Comparison of ENCODE assay signal across 2 cellular contexts in the genomic region with DNA sequence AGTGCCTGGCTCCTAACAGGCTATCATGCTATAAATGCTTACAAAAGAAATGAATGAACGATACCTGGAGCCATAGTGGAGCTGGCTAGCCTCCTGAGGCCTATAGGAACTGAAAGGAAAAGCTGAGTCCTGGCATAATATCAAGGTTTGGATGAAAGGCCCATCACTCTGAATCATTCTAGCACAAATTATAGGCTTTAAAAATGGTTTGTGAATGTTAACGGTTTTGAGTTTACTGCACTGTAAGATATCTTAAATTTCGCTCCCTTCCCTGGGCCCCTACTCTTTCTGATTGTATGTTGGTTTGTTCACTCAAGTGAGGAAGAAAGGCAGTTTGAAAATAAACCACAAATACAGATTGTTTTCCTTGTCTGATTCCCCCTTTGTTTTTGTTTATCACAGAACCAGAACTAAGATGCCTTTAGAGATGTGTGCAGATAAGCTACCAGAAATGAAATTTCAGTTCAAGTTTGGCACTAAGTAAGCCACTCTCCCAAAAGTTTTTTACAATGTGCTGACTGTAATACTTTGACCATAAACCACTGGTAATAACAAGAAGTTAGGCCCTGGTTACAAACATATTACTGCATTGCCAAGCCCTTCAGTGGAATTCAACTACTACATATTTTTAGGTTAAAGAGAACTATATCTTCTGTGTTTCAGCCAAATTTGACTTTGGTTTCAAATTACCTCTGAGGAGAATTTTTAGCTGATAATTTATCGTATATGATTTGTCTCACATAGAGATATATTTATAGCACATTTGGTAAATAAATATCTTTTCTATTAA.
TF ChIP-seq lines count a peak whose summit lies in the region.

No MANE protein-coding gene starts in this region.

TF ChIP-seq in SK-N-SH treated with all-trans-retinoic acid at 6 μM for 48 hours, 23 proteins besides CTCF, POLR2A, EP300 and RAD21 (continued from another document):
- TF ChIP-seq TSHZ2 (CRISPR knock-in tag; IDR thresholded peaks at IDR 0.05): no peak
- no peak for TF ChIP-seq TOX (CRISPR knock-in tag; IDR thresholded peaks at IDR 0.05; ENCODE audit: borderline replicate concordance)
TF ChIP-seq in SK-N-SH treated with all-trans-retinoic acid at 6 μM for 48 hours: peak in this region for 0.

TF ChIP-seq in SK-N-SH, 30 proteins besides CTCF, POLR2A, EP300 and RAD21 (continued from another document):
- TF ChIP-seq ZBTB33 (IDR thresholded peaks at IDR 0.05; ENCODE audit: borderline replicate concordance, low read depth): no peak
- TF ChIP-seq RXRA (IDR thresholded peaks at IDR 0.05; ENCODE audit: borderline replicate concordance, low read depth): no peak
- TF ChIP-seq, protein P1, sequence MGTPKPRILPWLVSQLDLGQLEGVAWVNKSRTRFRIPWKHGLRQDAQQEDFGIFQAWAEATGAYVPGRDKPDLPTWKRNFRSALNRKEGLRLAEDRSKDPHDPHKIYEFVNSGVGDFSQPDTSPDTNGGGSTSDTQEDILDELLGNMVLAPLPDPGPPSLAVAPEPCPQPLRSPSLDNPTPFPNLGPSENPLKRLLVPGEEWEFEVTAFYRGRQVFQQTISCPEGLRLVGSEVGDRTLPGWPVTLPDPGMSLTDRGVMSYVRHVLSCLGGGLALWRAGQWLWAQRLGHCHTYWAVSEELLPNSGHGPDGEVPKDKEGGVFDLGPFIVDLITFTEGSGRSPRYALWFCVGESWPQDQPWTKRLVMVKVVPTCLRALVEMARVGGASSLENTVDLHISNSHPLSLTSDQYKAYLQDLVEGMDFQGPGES (IDR thresholded peaks at IDR 0.05; ENCODE audit: low read depth, low read length): no peak
- no peak for TF ChIP-seq TAF1 (IDR thresholded peaks at IDR 0.05; ENCODE audit: borderline replicate concordance, low read depth, low read length)
- TF ChIP-seq NRF1 (IDR thresholded peaks at IDR 0.05; ENCODE audit: low read depth, low read length): no peak
- no peak for TF ChIP-seq RFX5 (IDR thresholded peaks at IDR 0.05; ENCODE audit: low read length)
- no peak for TF ChIP-seq EZH2phosphoT487 (IDR thresholded peaks at IDR 0.05; ENCODE audit: borderline replicate concordance, low read depth)
- no peak for TF ChIP-seq REST (IDR thresholded peaks at IDR 0.05; ENCODE audit: low read depth, low read length)
- TF ChIP-seq GABPA (IDR thresholded peaks at IDR 0.05; ENCODE audit: low read depth): no peak
